23 cellular contexts compared by ENCODE assay signal in genomic region chr9:91340395-91340794, GRCh38.
"Had no signal": no experiment of that assay in that cellular context is flagged by ENCODE, and none has a peak within 500 bp of the region (broad histone marks: within the 10 kb centered on the region; RNA-seq: fewer than 3 reads in every experiment).

No MANE protein-coding gene starts in this region.

- H3K27ac ChIP-seq: esophagus muscularis mucosa, hepatocyte, SK-N-MC, uterus had no signal

- ATAC-seq: stimulated activated memory B cell treated with anti-CD40 and anti-IgM and Interleukin-4, amounts not matched to agents 10 μg/mL and 1 μg/mL and 100 μg/mL, for 72 hours had no signal

- H3K4me3 Mint-ChIP-seq: activated naive CD8-positive, alpha-beta T cell treated with anti-CD3 and anti-CD28 coated beads, Interleukin-2, amount 50 U/mL, for 24 hours; activated T-cell treated with anti-CD3 and anti-CD28 coated beads, Interleukin-2, amount 50 U/mL, for 4 hours; brain; neural crest cell; stimulated activated memory B cell treated with anti-CD40 and anti-IgM and Interleukin-4, amounts not matched to agents 10 μg/mL and 1 μg/mL and 100 μg/mL, for 72 hours had no signal

- H3K4me1 ChIP-seq: testis, uterus had no signal

- H3K36me3 ChIP-seq: right lobe of liver, uterus had no signal

- FAIRE-seq: frontal cortex, small intestine had no signal

- H3K4me3 ChIP-seq: esophagus muscularis mucosa, hepatocyte, right lobe of liver, SK-N-MC, testis, uterus had no signal

- H3K9me3 ChIP-seq: esophagus muscularis mucosa, right lobe of liver, testis, uterus had no signal

- H3K4me2 ChIP-seq: hepatocyte had no signal

- DNase-seq: activated gamma-delta T cell; activated naive CD4-positive, alpha-beta T cell treated with anti-CD3 and anti-CD28 coated beads, Interleukin-2, amount 50 U/mL, for 16 hours; activated naive CD8-positive, alpha-beta T cell treated with anti-CD3 and anti-CD28 coated beads, Interleukin-2, amount 50 U/mL, for 24 hours; activated T-cell treated with anti-CD3 and anti-CD28 coated beads, Interleukin-2, amount 50 U/mL, for 4 hours; effector CD8-positive, alpha-beta T cell; glutamatergic neuron; left cardiac atrium; mesenchymal stem cell; occipital lobe; posterior cingulate gyrus; right lobe of liver; small intestine; stimulated activated CD4-positive, alpha-beta T cell treated with anti-CD3 and anti-CD28 coated beads, Interleukin-2, amount 100 ng/mL, for 24 hours; testis; trophoblast cell; uterus had no signal

- H3K27me3 ChIP-seq: esophagus muscularis mucosa, hepatocyte, right lobe of liver, testis, uterus had no signal

- H3K4me1 Mint-ChIP-seq: neural crest cell had no signal

- H3K27me3 Mint-ChIP-seq: activated naive CD8-positive, alpha-beta T cell treated with anti-CD3 and anti-CD28 coated beads, Interleukin-2, amount 50 U/mL, for 24 hours; brain; stimulated activated memory B cell treated with anti-CD40 and anti-IgM and Interleukin-4, amounts not matched to agents 10 μg/mL and 1 μg/mL and 100 μg/mL, for 72 hours had no signal

- H2AFZ ChIP-seq: hepatocyte had no signal

- H3K9me3 Mint-ChIP-seq: activated T-cell treated with anti-CD3 and anti-CD28 coated beads, Interleukin-2, amount 50 U/mL, for 4 hours had no signal

- H3K27ac Mint-ChIP-seq: brain had no signal
